ENCODE assay signal across 2 cellular contexts in genomic region chr13:108230377-108230776, GRCh38.
TF ChIP-seq lines count a peak whose summit lies in the region.

No MANE protein-coding gene starts in this region.

TF ChIP-seq in WTC11, 78 proteins besides CTCF, POLR2A, EP300 and RAD21 (continued from another document):
- no peak for TF ChIP-seq ZNF425 (CRISPR knock-in tag; conservative IDR thresholded peaks at IDR 0.05)
- no peak for TF ChIP-seq NFE2L1 (CRISPR knock-in tag; IDR thresholded peaks at IDR 0.05)

TF ChIP-seq in SK-N-SH, 30 proteins besides CTCF, POLR2A, EP300 and RAD21 (continued from another document):
- TF ChIP-seq USF1 (IDR thresholded peaks at IDR 0.05; ENCODE audit: borderline replicate concordance, low read depth) (no peak), GABPA (IDR thresholded peaks at IDR 0.05; ENCODE audit: low read depth) (no peak), SMC3 (IDR thresholded peaks at IDR 0.05; ENCODE audit: low read depth, low read length) (no peak), FOSL2 (IDR thresholded peaks at IDR 0.05; ENCODE audit: borderline replicate concordance, low read depth) (no peak)
